3 cellular contexts compared by ENCODE assay signal in the genomic region with DNA sequence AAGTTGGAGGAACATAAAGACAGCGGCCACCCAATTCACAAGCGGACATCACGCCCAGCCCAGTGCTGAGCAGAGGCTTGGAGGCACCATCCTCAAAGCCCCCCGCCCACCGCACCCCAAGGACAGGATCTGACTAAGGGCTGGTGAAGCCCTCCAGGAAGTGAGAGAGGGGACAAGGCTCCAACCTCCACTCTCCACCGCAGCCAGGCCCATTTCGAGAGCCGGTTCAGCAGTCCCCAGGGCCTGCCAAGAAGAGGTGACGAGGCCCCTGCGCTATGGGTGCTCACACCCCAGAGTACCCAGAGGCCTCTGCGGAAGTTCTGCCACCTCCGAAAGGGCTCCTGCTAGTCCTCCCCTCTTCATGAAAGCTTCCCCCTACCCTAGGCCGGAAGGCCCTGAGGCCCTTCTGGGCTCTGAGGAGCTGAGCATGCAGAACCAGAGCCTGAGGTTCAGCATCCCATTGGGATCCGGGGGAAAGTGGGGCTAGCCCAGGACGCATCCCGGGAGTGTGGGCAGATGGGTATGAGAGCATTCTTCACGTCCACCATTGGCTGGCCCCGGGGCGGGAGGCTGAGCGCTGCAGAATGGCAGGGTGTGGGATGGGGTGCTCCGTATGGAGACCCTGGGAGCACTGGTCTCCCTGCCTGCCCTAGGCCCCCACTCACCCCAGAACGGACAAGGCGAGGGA.
TF ChIP-seq lines count a peak whose summit lies in the region.

No MANE protein-coding gene starts in this region.

TF ChIP-seq in HEK293, 187 proteins besides CTCF, POLR2A, EP300 and RAD21:
- TF ChIP-seq ZNF747 (tag by site-specific recombination; IDR thresholded peaks at IDR 0.05) = no peak
- TF ChIP-seq, protein P1, sequence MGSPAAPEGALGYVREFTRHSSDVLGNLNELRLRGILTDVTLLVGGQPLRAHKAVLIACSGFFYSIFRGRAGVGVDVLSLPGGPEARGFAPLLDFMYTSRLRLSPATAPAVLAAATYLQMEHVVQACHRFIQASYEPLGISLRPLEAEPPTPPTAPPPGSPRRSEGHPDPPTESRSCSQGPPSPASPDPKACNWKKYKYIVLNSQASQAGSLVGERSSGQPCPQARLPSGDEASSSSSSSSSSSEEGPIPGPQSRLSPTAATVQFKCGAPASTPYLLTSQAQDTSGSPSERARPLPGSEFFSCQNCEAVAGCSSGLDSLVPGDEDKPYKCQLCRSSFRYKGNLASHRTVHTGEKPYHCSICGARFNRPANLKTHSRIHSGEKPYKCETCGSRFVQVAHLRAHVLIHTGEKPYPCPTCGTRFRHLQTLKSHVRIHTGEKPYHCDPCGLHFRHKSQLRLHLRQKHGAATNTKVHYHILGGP (tag by site-specific recombination; IDR thresholded peaks at IDR 0.05) = no peak
- no peak for TF ChIP-seq ZNF366 (tag by site-specific recombination; conservative IDR thresholded peaks at IDR 0.05)
- TF ChIP-seq ZNF350 (tag by site-specific recombination; IDR thresholded peaks at IDR 0.05) = no peak
- TF ChIP-seq SETDB1 (IDR thresholded peaks at IDR 0.05; ENCODE audit: insufficient read length, low read length) = no peak
- no peak for TF ChIP-seq ZSCAN30 (tag by site-specific recombination; IDR thresholded peaks at IDR 0.05)
- TF ChIP-seq ZNF624 (tag by site-specific recombination; IDR thresholded peaks at IDR 0.05) = no peak
- TF ChIP-seq ZNF169 (tag by site-specific recombination; IDR thresholded peaks at IDR 0.05) = no peak
- TF ChIP-seq ZBTB44 (tag by site-specific recombination; IDR thresholded peaks at IDR 0.05) = no peak
- no peak for TF ChIP-seq HOXD13 (CRISPR knock-in tag; IDR thresholded peaks at IDR 0.05; ENCODE audit: borderline replicate concordance)

TF ChIP-seq in neural cell, 6 proteins besides CTCF, POLR2A, EP300 and RAD21:
- TF ChIP-seq, protein P2, sequence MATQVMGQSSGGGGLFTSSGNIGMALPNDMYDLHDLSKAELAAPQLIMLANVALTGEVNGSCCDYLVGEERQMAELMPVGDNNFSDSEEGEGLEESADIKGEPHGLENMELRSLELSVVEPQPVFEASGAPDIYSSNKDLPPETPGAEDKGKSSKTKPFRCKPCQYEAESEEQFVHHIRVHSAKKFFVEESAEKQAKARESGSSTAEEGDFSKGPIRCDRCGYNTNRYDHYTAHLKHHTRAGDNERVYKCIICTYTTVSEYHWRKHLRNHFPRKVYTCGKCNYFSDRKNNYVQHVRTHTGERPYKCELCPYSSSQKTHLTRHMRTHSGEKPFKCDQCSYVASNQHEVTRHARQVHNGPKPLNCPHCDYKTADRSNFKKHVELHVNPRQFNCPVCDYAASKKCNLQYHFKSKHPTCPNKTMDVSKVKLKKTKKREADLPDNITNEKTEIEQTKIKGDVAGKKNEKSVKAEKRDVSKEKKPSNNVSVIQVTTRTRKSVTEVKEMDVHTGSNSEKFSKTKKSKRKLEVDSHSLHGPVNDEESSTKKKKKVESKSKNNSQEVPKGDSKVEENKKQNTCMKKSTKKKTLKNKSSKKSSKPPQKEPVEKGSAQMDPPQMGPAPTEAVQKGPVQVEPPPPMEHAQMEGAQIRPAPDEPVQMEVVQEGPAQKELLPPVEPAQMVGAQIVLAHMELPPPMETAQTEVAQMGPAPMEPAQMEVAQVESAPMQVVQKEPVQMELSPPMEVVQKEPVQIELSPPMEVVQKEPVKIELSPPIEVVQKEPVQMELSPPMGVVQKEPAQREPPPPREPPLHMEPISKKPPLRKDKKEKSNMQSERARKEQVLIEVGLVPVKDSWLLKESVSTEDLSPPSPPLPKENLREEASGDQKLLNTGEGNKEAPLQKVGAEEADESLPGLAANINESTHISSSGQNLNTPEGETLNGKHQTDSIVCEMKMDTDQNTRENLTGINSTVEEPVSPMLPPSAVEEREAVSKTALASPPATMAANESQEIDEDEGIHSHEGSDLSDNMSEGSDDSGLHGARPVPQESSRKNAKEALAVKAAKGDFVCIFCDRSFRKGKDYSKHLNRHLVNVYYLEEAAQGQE (IDR thresholded peaks at IDR 0.05; ENCODE audit: borderline replicate concordance) = no peak
- TF ChIP-seq TAF1 (IDR thresholded peaks at IDR 0.05; ENCODE audit: low read depth) = no peak
- TF ChIP-seq EZH2 (IDR thresholded peaks at IDR 0.05; ENCODE audit: borderline replicate concordance, insufficient read depth, low read length, poor library complexity, severe bottlenecking) = no peak
- no peak for TF ChIP-seq SMC3 (conservative IDR thresholded peaks at IDR 0.05; ENCODE audit: poor library complexity)
- no peak for TF ChIP-seq MXI1 (conservative IDR thresholded peaks at IDR 0.05; ENCODE audit: poor library complexity, severe bottlenecking)
- TF ChIP-seq POLR2AphosphoS5 (IDR thresholded peaks at IDR 0.05) = no peak

TF ChIP-seq in HepG2, 621 proteins besides CTCF, POLR2A, EP300 and RAD21:
- TF ChIP-seq, protein P3, sequence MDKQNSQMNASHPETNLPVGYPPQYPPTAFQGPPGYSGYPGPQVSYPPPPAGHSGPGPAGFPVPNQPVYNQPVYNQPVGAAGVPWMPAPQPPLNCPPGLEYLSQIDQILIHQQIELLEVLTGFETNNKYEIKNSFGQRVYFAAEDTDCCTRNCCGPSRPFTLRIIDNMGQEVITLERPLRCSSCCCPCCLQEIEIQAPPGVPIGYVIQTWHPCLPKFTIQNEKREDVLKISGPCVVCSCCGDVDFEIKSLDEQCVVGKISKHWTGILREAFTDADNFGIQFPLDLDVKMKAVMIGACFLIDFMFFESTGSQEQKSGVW (CRISPR knock-in tag; IDR thresholded peaks at IDR 0.05; ENCODE audit: borderline replicate concordance) = no peak
- no peak for TF ChIP-seq TAF1 (CRISPR knock-in tag; IDR thresholded peaks at IDR 0.05)
- no peak for TF ChIP-seq ATF6 (CRISPR knock-in tag; conservative IDR thresholded peaks at IDR 0.05)
- TF ChIP-seq ZNF326 (CRISPR knock-in tag; IDR thresholded peaks at IDR 0.05; ENCODE audit: borderline replicate concordance) = no peak
- no peak for TF ChIP-seq PHB2 (IDR thresholded peaks at IDR 0.05; ENCODE audit: partially characterized antibody)
- no peak for TF ChIP-seq NPAS2 (CRISPR knock-in tag; IDR thresholded peaks at IDR 0.05; ENCODE audit: borderline replicate concordance)
- no peak for TF ChIP-seq PLRG1 (conservative IDR thresholded peaks at IDR 0.05)
- no peak for TF ChIP-seq JUN (CRISPR knock-in tag; IDR thresholded peaks at IDR 0.05)
- TF ChIP-seq, protein P4, sequence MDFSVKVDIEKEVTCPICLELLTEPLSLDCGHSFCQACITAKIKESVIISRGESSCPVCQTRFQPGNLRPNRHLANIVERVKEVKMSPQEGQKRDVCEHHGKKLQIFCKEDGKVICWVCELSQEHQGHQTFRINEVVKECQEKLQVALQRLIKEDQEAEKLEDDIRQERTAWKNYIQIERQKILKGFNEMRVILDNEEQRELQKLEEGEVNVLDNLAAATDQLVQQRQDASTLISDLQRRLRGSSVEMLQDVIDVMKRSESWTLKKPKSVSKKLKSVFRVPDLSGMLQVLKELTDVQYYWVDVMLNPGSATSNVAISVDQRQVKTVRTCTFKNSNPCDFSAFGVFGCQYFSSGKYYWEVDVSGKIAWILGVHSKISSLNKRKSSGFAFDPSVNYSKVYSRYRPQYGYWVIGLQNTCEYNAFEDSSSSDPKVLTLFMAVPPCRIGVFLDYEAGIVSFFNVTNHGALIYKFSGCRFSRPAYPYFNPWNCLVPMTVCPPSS (IDR thresholded peaks at IDR 0.05) = no peak
- TF ChIP-seq NCOA2 (CRISPR knock-in tag; IDR thresholded peaks at IDR 0.05) = no peak
- no peak for TF ChIP-seq ZKSCAN8 (CRISPR knock-in tag; IDR thresholded peaks at IDR 0.05; ENCODE audit: borderline replicate concordance)
- TF ChIP-seq, protein P5, sequence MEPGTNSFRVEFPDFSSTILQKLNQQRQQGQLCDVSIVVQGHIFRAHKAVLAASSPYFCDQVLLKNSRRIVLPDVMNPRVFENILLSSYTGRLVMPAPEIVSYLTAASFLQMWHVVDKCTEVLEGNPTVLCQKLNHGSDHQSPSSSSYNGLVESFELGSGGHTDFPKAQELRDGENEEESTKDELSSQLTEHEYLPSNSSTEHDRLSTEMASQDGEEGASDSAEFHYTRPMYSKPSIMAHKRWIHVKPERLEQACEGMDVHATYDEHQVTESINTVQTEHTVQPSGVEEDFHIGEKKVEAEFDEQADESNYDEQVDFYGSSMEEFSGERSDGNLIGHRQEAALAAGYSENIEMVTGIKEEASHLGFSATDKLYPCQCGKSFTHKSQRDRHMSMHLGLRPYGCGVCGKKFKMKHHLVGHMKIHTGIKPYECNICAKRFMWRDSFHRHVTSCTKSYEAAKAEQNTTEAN (CRISPR knock-in tag; conservative IDR thresholded peaks at IDR 0.05) = no peak
- TF ChIP-seq, protein P6, sequence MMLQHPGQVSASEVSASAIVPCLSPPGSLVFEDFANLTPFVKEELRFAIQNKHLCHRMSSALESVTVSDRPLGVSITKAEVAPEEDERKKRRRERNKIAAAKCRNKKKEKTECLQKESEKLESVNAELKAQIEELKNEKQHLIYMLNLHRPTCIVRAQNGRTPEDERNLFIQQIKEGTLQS (CRISPR knock-in tag; IDR thresholded peaks at IDR 0.05) = no peak
- TF ChIP-seq ZNF782 (CRISPR knock-in tag; IDR thresholded peaks at IDR 0.05; ENCODE audit: borderline replicate concordance) = no peak
- no peak for TF ChIP-seq BRF2 (CRISPR knock-in tag; IDR thresholded peaks at IDR 0.05)
TF ChIP-seq in HepG2: peak in this region for 0.
